ENCODE assay signal across 5 cellular contexts in genomic region chr9:114323849-114324248, GRCh38. TPM values are rescaled to one million over a fixed set of nuclear protein-coding genes. Genes with fewer than 3 reads are reported as not detected.
"Had no signal": no experiment of that assay in that cellular context is flagged by ENCODE, and none has a peak within 500 bp of the region (broad histone marks: within the 10 kb centered on the region; RNA-seq: fewer than 3 reads in every experiment).

No MANE protein-coding gene starts in this region.

RNA-seq across cellular contexts. Expression of gene ORM1, which starts 1.0 kb away (rescaled TPM):
- total RNA-seq: GM23248, H7, HFFc6, HT1080 had no signal
- polyA plus RNA-seq: GM23248, IgD-negative memory B cell had no signal

RNA-seq across cellular contexts. Expression of gene ORM2, which starts 5.8 kb away (rescaled TPM):
- total RNA-seq: GM23248, HFFc6, HT1080 had no signal
- polyA plus RNA-seq: GM23248, IgD-negative memory B cell had no signal
